Comparison of ENCODE assay signal across 14 cellular contexts in the genomic region with DNA sequence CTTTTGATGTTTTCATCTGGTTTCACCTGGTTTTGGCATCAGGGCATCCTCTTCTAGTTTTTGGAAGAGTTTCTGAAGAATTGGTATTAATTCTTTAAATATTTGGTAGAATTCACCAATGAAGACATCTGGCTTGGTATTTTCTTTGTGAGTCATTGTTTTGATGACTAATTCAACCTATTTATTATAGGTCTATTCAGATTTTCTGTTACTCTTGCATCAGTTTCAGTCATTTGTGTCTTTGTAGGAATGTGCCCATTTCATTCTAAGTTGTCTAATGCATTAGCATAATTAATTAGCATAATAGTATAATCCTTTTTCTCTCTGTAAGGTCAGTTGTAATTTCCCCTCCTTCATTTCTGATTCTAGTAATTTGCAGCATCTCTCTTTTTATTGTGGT. TPM values are rescaled to one million over a fixed set of nuclear protein-coding genes. Genes with fewer than 3 reads are reported as not detected.
DNase-seq lines count a peak whose midpoint lies in the region; ATAC-seq, FAIRE-seq and TF ChIP-seq lines count a peak whose summit lies in the region.
"Had no signal": no experiment of that assay in that cellular context is flagged by ENCODE, and none has a peak within 500 bp of the region (broad histone marks: within the 10 kb centered on the region; RNA-seq: fewer than 3 reads in every experiment).

No MANE protein-coding gene starts in this region.

- H3K9me3 Mint-ChIP-seq in naive thymus-derived CD8-positive, alpha-beta T cell, result no peaks in the 10 kb centered on the region
- H3K9me3 Mint-ChIP-seq: T-cell had no signal

- peaks cover 1 to 60% (median 4%) of the 10 kb centered on the region in 4 donors for H3K4me1 Mint-ChIP-seq in naive thymus-derived CD8-positive, alpha-beta T cell

- H3K4me3 Mint-ChIP-seq in naive thymus-derived CD8-positive, alpha-beta T cell, result no peak overlapping the region
- H3K4me3 Mint-ChIP-seq: T-cell had no signal

- H3K27ac Mint-ChIP-seq in naive thymus-derived CD8-positive, alpha-beta T cell, result peak overlapping the region in 2 of 10 donors; percentile 48 to 53

- H3K27me3 Mint-ChIP-seq in naive thymus-derived CD8-positive, alpha-beta T cell, result peaks cover 0 to 10% (median 3%) of the 10 kb centered on the region in 5 donors

- no peak overlapping the region for H3K4me3 ChIP-seq in astrocyte of the cerebellum (ENCODE audit: low read depth, low read length)

- POLR2A ChIA-PET in naive thymus-derived CD8-positive, alpha-beta T cell (lab: Charles Lee), result no interaction called here

- in situ Hi-C loops in astrocyte of the cerebellum (cut with HindIII; ENCODE audit: low sequenced_read_pairs), result loop anchor here (25.0 kb wide), 1 partner anchor 385 kb away; no protein-coding TSS in a partner anchor

- peak; percentile 81 for DNase-seq in EH (ENCODE audit: low read depth)
- peak; percentile 29 for DNase-seq in LoVo (ENCODE audit: low spot score)
- peak; percentile 26 for DNase-seq in astrocyte of the cerebellum (ENCODE audit: low read depth)
- DNase-seq in iris pigment epithelial cell (ENCODE audit: low read depth), result peak; percentile 75
- no peak for DNase-seq in D721Med (ENCODE audit: insufficient read length, low spot score)
- no peak for DNase-seq in naive thymus-derived CD8-positive, alpha-beta T cell
- no peak for DNase-seq in H54 (ENCODE audit: insufficient read length, low spot score)
- DNase-seq: NCI-H2171; stimulated activated CD4-positive, alpha-beta T cell treated with anti-CD3 and anti-CD28 coated beads, Interleukin-2, amount 100 ng/mL, for 24 hours; substantia nigra; T-cell had no signal

- TF ChIP-seq CTCF in astrocyte of the cerebellum (IDR thresholded peaks at IDR 0.05; ENCODE audit: low read depth, low read length, missing control alignments), result no peak
- TF ChIP-seq CTCF in D721Med (IDR thresholded peaks at IDR 0.05; ENCODE audit: insufficient read depth, missing control alignments), result no peak

- no peak for ATAC-seq in naive thymus-derived CD8-positive, alpha-beta T cell
- no peak for ATAC-seq in GM19452 (IDR thresholded peaks at IDR 0.05; ENCODE audit: unreplicated experiment)
- ATAC-seq: T-cell had no signal

- no peak for TF ChIP-seq POLR2A in H54 (IDR thresholded peaks at IDR 0.05; ENCODE audit: low read depth, low read length)

- H3K36me3 Mint-ChIP-seq in naive thymus-derived CD8-positive, alpha-beta T cell, result no peaks in the 10 kb centered on the region
- H3K36me3 Mint-ChIP-seq: T-cell had no signal

- FAIRE-seq in D721Med (lab: Jason Lieb, UNC), result no peak
- FAIRE-seq in H54 (lab: Jason Lieb, UNC), result no peak
- FAIRE-seq: colon had no signal

RNA-seq across cellular contexts. Expression of gene GNLY, which starts 8.0 kb away (rescaled TPM):
- total RNA-seq in naive thymus-derived CD8-positive, alpha-beta T cell, result 1 to 10 TPM; 5.3 to 7.3 TPM
- 1,000 to 10,000 TPM in 1 of 3 donors, 10 to 100 TPM in 2; 21.0 to 1,108 (median 35.6) TPM for polyA plus RNA-seq in naive thymus-derived CD8-positive, alpha-beta T cell
- polyA plus RNA-seq: neural cell had no signal

RNA-seq across cellular contexts. Expression of gene SFTPB, which starts 34.2 kb away (rescaled TPM):
- total RNA-seq in naive thymus-derived CD8-positive, alpha-beta T cell, result not detected
- polyA plus RNA-seq in naive thymus-derived CD8-positive, alpha-beta T cell, result under 1 TPM in 1 of 3 donors, not detected in 2; 0.06 TPM
- polyA plus RNA-seq: neural cell had no signal

RNA-seq across cellular contexts. Expression of gene ATOH8, which starts 51.6 kb away (rescaled TPM):
- not detected for total RNA-seq in naive thymus-derived CD8-positive, alpha-beta T cell
- polyA plus RNA-seq in naive thymus-derived CD8-positive, alpha-beta T cell, result not detected

Comparison
In these comparisons a context has a peak if more than half of its experiments do, and no peak if none do; other contexts are left out.
1. DNase-seq: peak in EH (single experiment), LoVo (single experiment), astrocyte of the cerebellum (single experiment) and iris pigment epithelial cell (single experiment); none in D721Med (single experiment), naive thymus-derived CD8-positive, alpha-beta T cell (0 of 10) and H54 (single experiment).